1 cellular context compared by ENCODE assay signal in genomic region chr16:31074073-31074813, GRCh38.
TF ChIP-seq lines count a peak whose summit lies in the region.

Gene ZNF646 (plus strand): TSS chr16:31074422. CDS start chr16:31076325, 1,903 bp downstream.
Gene ZNF668 (minus strand): TSS chr16:31074240. CDS start chr16:31064459, 9,781 bp downstream.

TF ChIP-seq in HepG2, 621 proteins besides CTCF, POLR2A, EP300 and RAD21 (continued from another document and continues in another):
- peak; percentile 92 for TF ChIP-seq SIN3A (IDR thresholded peaks at IDR 0.05; ENCODE audit: borderline replicate concordance, low read depth, low read length)
- peak; percentile 56 for TF ChIP-seq ZBTB14 (CRISPR knock-in tag; IDR thresholded peaks at IDR 0.05)
- TF ChIP-seq ATF6 (CRISPR knock-in tag; conservative IDR thresholded peaks at IDR 0.05), result 0 out of 2 replicates have a peak, but pooled peaks have one; percentile 57
- no peak; the same call in 1 of the 2 replicates for TF ChIP-seq ZSCAN31 (CRISPR knock-in tag; IDR thresholded peaks at IDR 0.05; ENCODE audit: low read depth)
- peak; percentile 84 for TF ChIP-seq KLF12 (CRISPR knock-in tag; IDR thresholded peaks at IDR 0.05; ENCODE audit: borderline replicate concordance)
- peak; percentile 84 for TF ChIP-seq MIXL1 (CRISPR knock-in tag; IDR thresholded peaks at IDR 0.05)
- no peak for TF ChIP-seq REST (IDR thresholded peaks at IDR 0.05; ENCODE audit: borderline replicate concordance in 1 of 2, low read depth in 1 of 2, low read length in 2 of 2)
- no peak for TF ChIP-seq SRSF1 (optimal IDR thresholded peaks at IDR 0.05; ENCODE audit: low read depth, low read length)
- TF ChIP-seq ZNF292 (CRISPR knock-in tag; IDR thresholded peaks at IDR 0.05; ENCODE audit: borderline replicate concordance, low read depth), result no peak
- TF ChIP-seq RBAK (CRISPR knock-in tag; IDR thresholded peaks at IDR 0.05), result no peak
- TF ChIP-seq ZBTB38 (CRISPR knock-in tag; IDR thresholded peaks at IDR 0.05), result peak; percentile 85
- peak; percentile 66; the same call in 1 of the 2 replicates for TF ChIP-seq ARNT2 (CRISPR knock-in tag; IDR thresholded peaks at IDR 0.05; ENCODE audit: low read depth)
- no peak; the same call in none of the 2 replicates for TF ChIP-seq ZNF546 (CRISPR knock-in tag; conservative IDR thresholded peaks at IDR 0.05)
- TF ChIP-seq RBM39 (IDR thresholded peaks at IDR 0.05; ENCODE audit: low read depth, low read length, poor library complexity, severe bottlenecking), result peak; percentile 84
- TF ChIP-seq TEAD2 (CRISPR knock-in tag; IDR thresholded peaks at IDR 0.05), result no peak
- TF ChIP-seq THAP9 (CRISPR knock-in tag; IDR thresholded peaks at IDR 0.05; ENCODE audit: borderline replicate concordance), result peak; percentile 91; the same call in 1 of the 2 replicates
- TF ChIP-seq ZNF143 (CRISPR knock-in tag; IDR thresholded peaks at IDR 0.05), result peak; percentile 79
- TF ChIP-seq U2AF2 (IDR thresholded peaks at IDR 0.05; ENCODE audit: low read depth, low read length), result no peak
- TF ChIP-seq TBX2 (CRISPR knock-in tag; IDR thresholded peaks at IDR 0.05; ENCODE audit: borderline replicate concordance), result peak; percentile 25; the same call in 1 of the 2 replicates
- TF ChIP-seq ZNF468 (CRISPR knock-in tag; IDR thresholded peaks at IDR 0.05), result no peak
- peak; percentile 71 for TF ChIP-seq SMAD3 (CRISPR knock-in tag; IDR thresholded peaks at IDR 0.05)
- 0 out of 2 replicates have a peak, but pooled peaks have one; percentile 67 for TF ChIP-seq STAT5B (CRISPR knock-in tag; IDR thresholded peaks at IDR 0.05)
- TF ChIP-seq ZNF678 (CRISPR knock-in tag; IDR thresholded peaks at IDR 0.05), result no peak
- no peak; the same call in 1 of the 2 replicates for TF ChIP-seq MTF1 (CRISPR knock-in tag; IDR thresholded peaks at IDR 0.05)
- TF ChIP-seq ZNF652 (CRISPR knock-in tag; IDR thresholded peaks at IDR 0.05; ENCODE audit: borderline replicate concordance, low read depth), result peak; percentile 34; the same call in 1 of the 2 replicates
- TF ChIP-seq RARA (CRISPR knock-in tag; IDR thresholded peaks at IDR 0.05), result peak; percentile 37; the same call in 1 of the 2 replicates
- TF ChIP-seq MED1 (CRISPR knock-in tag; IDR thresholded peaks at IDR 0.05), result no peak; the same call in 1 of the 2 replicates
- no peak for TF ChIP-seq TBP (CRISPR knock-in tag; IDR thresholded peaks at IDR 0.05)
- peak; percentile 99 for TF ChIP-seq KAT8 (CRISPR knock-in tag; IDR thresholded peaks at IDR 0.05)
- TF ChIP-seq KDM3A (CRISPR knock-in tag; IDR thresholded peaks at IDR 0.05; ENCODE audit: low read depth), result no peak; the same call in 1 of the 2 replicates
- peak; percentile 83; the same call in 1 of the 2 replicates for TF ChIP-seq HDAC1 (CRISPR knock-in tag; IDR thresholded peaks at IDR 0.05)
- no peak for TF ChIP-seq PREB (CRISPR knock-in tag; IDR thresholded peaks at IDR 0.05)
- peak; percentile 83 for TF ChIP-seq TEAD3 (CRISPR knock-in tag; optimal IDR thresholded peaks at IDR 0.05; ENCODE audit: borderline replicate concordance)
- TF ChIP-seq ZNF746 (CRISPR knock-in tag; IDR thresholded peaks at IDR 0.05), result 0 out of 2 replicates have a peak, but pooled peaks have one; percentile 33
- TF ChIP-seq ELF3 (CRISPR knock-in tag; IDR thresholded peaks at IDR 0.05), result peak; percentile 98
- TF ChIP-seq FOXP4 (CRISPR knock-in tag; IDR thresholded peaks at IDR 0.05), result peak; percentile 72
- peak; percentile 54; the same call in 1 of the 2 replicates for TF ChIP-seq ZBTB33 (CRISPR knock-in tag; IDR thresholded peaks at IDR 0.05)
- TF ChIP-seq MTA3 (CRISPR knock-in tag; IDR thresholded peaks at IDR 0.05), result no peak
- no peak for TF ChIP-seq SRSF4 (IDR thresholded peaks at IDR 0.05; ENCODE audit: low read depth, low read length, poor library complexity, severe bottlenecking)
- 0 out of 2 replicates have a peak, but pooled peaks have one; percentile 18 for TF ChIP-seq ZNF484 (CRISPR knock-in tag; IDR thresholded peaks at IDR 0.05; ENCODE audit: borderline replicate concordance, low read depth)
- peak; percentile 98 for TF ChIP-seq ZNF274 (CRISPR knock-in tag; IDR thresholded peaks at IDR 0.05)
- TF ChIP-seq POLR2AphosphoS5 (IDR thresholded peaks at IDR 0.05; ENCODE audit: low read depth, low read length), result peak; percentile 89
- peak; percentile 70; the same call in 1 of the 2 replicates for TF ChIP-seq ZNF800 (CRISPR knock-in tag; IDR thresholded peaks at IDR 0.05)
- TF ChIP-seq BATF2 (CRISPR knock-in tag; IDR thresholded peaks at IDR 0.05), result no peak
- no peak; the same call in 1 of the 2 replicates for TF ChIP-seq MIER2 (CRISPR knock-in tag; IDR thresholded peaks at IDR 0.05)
- TF ChIP-seq RARG (CRISPR knock-in tag; IDR thresholded peaks at IDR 0.05; ENCODE audit: low read depth), result peak; percentile 93; the same call in 1 of the 2 replicates
- TF ChIP-seq KLF15 (CRISPR knock-in tag; IDR thresholded peaks at IDR 0.05; ENCODE audit: borderline replicate concordance), result no peak
- TF ChIP-seq CREB1 (IDR thresholded peaks at IDR 0.05), result peak; percentile 90
- TF ChIP-seq CREB1 (CRISPR knock-in tag; IDR thresholded peaks at IDR 0.05), result peak; percentile 96
- TF ChIP-seq KLF11 (CRISPR knock-in tag; IDR thresholded peaks at IDR 0.05), result no peak; the same call in 1 of the 2 replicates
